In the genomic region with DNA sequence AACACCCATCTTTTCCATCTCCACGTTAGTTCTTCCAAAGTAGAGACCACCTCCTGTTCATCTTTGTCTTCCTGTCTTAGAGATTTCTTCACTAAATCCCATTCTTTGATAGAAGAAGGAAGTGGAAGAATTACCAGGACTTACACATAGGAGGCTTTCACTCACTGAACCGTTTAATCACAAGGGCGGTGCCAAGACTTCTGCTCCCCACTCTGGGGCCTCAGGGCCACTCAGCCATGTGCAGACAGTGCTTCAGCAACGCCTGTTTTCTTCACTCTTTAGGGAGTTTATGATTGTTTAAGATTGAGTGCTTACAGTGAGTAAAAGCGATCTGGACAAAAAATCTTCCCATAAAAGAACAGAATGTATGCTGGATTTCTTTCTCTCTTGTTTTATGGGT, we compare ENCODE assay signal across 19 cellular contexts.
DNase-seq lines count a peak whose midpoint lies in the region; ATAC-seq, FAIRE-seq and TF ChIP-seq lines count a peak whose summit lies in the region.
"Had no signal": no experiment of that assay in that cellular context is flagged by ENCODE, and none has a peak within 500 bp of the region (broad histone marks: within the 10 kb centered on the region; RNA-seq: fewer than 3 reads in every experiment).

No MANE protein-coding gene starts in this region.

- peaks cover 0 to 4% of the 10 kb centered on the region in 2 experiments; a peak in 1 of 5 replicates for H3K4me1 ChIP-seq in K562 (replicated peaks in 1 of 2; ENCODE audit: control insufficient read depth in 2 of 2, insufficient read depth in 2 of 2, low read length in 2 of 2)
- H3K4me1 ChIP-seq: A549, HAP-1 had no signal

- FAIRE-seq in K562 (lab: Jason Lieb, UNC) = no peak
- FAIRE-seq: A549, D721Med, GM19239, H1, HepG2, HTR-8/SVneo had no signal

- H3K4me2 ChIP-seq in K562 (ENCODE audit: insufficient read depth, low read length) = no peak overlapping the region
- H3K4me2 ChIP-seq: A549 had no signal

- H3K9me1 ChIP-seq in K562 (ENCODE audit: control insufficient read depth, insufficient read depth, low read length) = no peaks in the 10 kb centered on the region

- TF ChIP-seq EP300 in K562 (IDR thresholded peaks at IDR 0.05; ENCODE audit: low read length) = no peak

- 6% methylated on average over 5 of the region's 5 CpGs for WGBS in K562 (ENCODE audit: insufficient coverage, low coverage, missing lambda C conversion rate)

- TF ChIP-seq RAD21 in K562 (CRISPR knock-in tag; conservative IDR thresholded peaks at IDR 0.05 in 1 of 2, IDR thresholded peaks at IDR 0.05 in 1 of 2) = no peak

- H3K4me3 ChIP-seq in K562 (no peak overlapping the region), epithelial cell of proximal tubule (ENCODE audit: low read depth, low read length) (no peak overlapping the region)
- H3K4me3 ChIP-seq: A549, HAP-1 had no signal

- intact Hi-C loops in K562 (cut with micrococcal nuclease) = no loop called here

- DNase-seq in K562 (ENCODE audit: extremely low read depth in 1 of 4, low spot score in 3 of 4) (no peak), epithelial cell of proximal tubule (ENCODE audit: low read depth) (no peak), glomerular visceral epithelial cell (ENCODE audit: extremely low spot score) (peak; percentile 23), renal cortical epithelial cell (ENCODE audit: low read depth) (peak; percentile 52), DMS153 treated with DMSO at 0.1 percent for 48 hours (lab: John Stamatoyannopoulos, UW; ENCODE audit: unreplicated experiment) (no peak), T-helper 17 cell (no peak), caudate nucleus (lab: John Stamatoyannopoulos, UW) (no peak)
- DNase-seq: CD8-positive, alpha-beta T cell; COR-L47; DMS153; GF-D8 had no signal

- POLR2A ChIA-PET in K562 (lab: Yijun Ruan, JAX) = interaction anchor here (0.6 to 0.8 kb wide), 2 partner anchors 8 to 984 kb away, joined by 3 to 4 read pairs; no protein-coding TSS in a partner anchor

- no peaks in the 10 kb centered on the region for H4K20me1 ChIP-seq in K562 (replicated peaks; ENCODE audit: control insufficient read depth, insufficient read depth, low read length)

- CTCF ChIA-PET in K562 (lab: Yijun Ruan, JAX; ENCODE audit: low intra/inter-chr PET ratio) = no interaction called here

- no peak overlapping the region for H2AFZ ChIP-seq in K562 (ENCODE audit: low read depth, low read length)

- H3K79me2 ChIP-seq in K562 (ENCODE audit: control insufficient read depth, insufficient read depth, low read length) = no peaks in the 10 kb centered on the region

- H3K4me1 Mint-ChIP-seq in T-helper 17 cell = peaks cover 8% of the 10 kb centered on the region
- H3K4me1 Mint-ChIP-seq: CD14-positive monocyte had no signal

- peaks cover 65% of the 10 kb centered on the region for H3K27me3 Mint-ChIP-seq in T-helper 17 cell

- TF ChIP-seq CTCF in K562 (IDR thresholded peaks at IDR 0.05 in 2 of 3, conservative IDR thresholded peaks at IDR 0.05 in 1 of 3; ENCODE audit: insufficient read depth in 2 of 3, low read depth in 1 of 3, low read length in 3 of 3) (no peak), epithelial cell of proximal tubule (conservative IDR thresholded peaks at IDR 0.05; ENCODE audit: low read depth, low read length) (peak; percentile 3)

- no peaks in the 10 kb centered on the region for H3K9me3 ChIP-seq in K562 (replicated peaks; ENCODE audit: control insufficient read depth, insufficient read depth, low read depth, low read length)
- no peaks in the 10 kb centered on the region for H3K9me3 ChIP-seq in T-helper 17 cell (ENCODE audit: control insufficient read depth, low read length, poor library complexity, severe bottlenecking)
- H3K9me3 ChIP-seq: A549, HAP-1 had no signal

- H3K4me3 Mint-ChIP-seq in T-helper 17 cell = no peak overlapping the region
- H3K4me3 Mint-ChIP-seq: CD14-positive monocyte; CD8-positive, alpha-beta T cell had no signal

- H3K27me3 ChIP-seq in K562 (ENCODE audit: control insufficient read depth in 2 of 2, insufficient read depth in 2 of 2, low read length in 2 of 2) = no peaks in the 10 kb centered on the region

- H3K36me3 ChIP-seq in K562 (ENCODE audit: control insufficient read depth, insufficient read depth, low read length) = no peaks in the 10 kb centered on the region
- H3K36me3 ChIP-seq: HAP-1 had no signal

- peaks cover 7% of the 10 kb centered on the region for H3K36me3 Mint-ChIP-seq in T-helper 17 cell (ENCODE audit: low read depth)
- H3K36me3 Mint-ChIP-seq: CD14-positive monocyte; CD8-positive, alpha-beta T cell had no signal

- BruUV-seq in K562 (replicated peaks; lab: Mats Ljungman, UMichigan) = no TSS peak

- TF ChIP-seq POLR2A in K562 (conservative IDR thresholded peaks at IDR 0.05) = no peak

- ATAC-seq in K562 (no peak), T-helper 17 cell (no peak)
- ATAC-seq: A549; CD8-positive, alpha-beta T cell; HepG2 had no signal

- H3K27ac Mint-ChIP-seq in T-helper 17 cell = no peak overlapping the region
- H3K27ac Mint-ChIP-seq: CD14-positive monocyte; CD8-positive, alpha-beta T cell had no signal

- no peak overlapping the region for H3K9ac ChIP-seq in K562 (ENCODE audit: insufficient read depth in 1 of 2, low read depth in 2 of 2, low read length in 2 of 2)

- H3K27ac ChIP-seq in K562 (ENCODE audit: extremely low read depth, low read depth, low read length) (no peak overlapping the region), caudate nucleus (ENCODE audit: low read depth, low read length) (no peak overlapping the region)
- H3K27ac ChIP-seq: A549 had no signal

- in situ Hi-C loops in K562 (cut with MboI) = no loop called here

TF ChIP-seq in K562, 482 proteins besides CTCF, POLR2A, EP300 and RAD21:
- TF ChIP-seq L3MBTL2 (IDR thresholded peaks at IDR 0.05) (0 out of 2 replicates have a peak, but pooled peaks have one; percentile 8), NFXL1 (CRISPR knock-in tag; IDR thresholded peaks at IDR 0.05) (no peak)
TF ChIP-seq in K562: peak in this region for 1.

Comparison
In these comparisons a context has a peak if more than half of its experiments do, and no peak if none do; other contexts are left out.
1. DNase-seq: peak in glomerular visceral epithelial cell (single experiment) and renal cortical epithelial cell (single experiment); none in K562 (0 of 4), epithelial cell of proximal tubule (single experiment), DMS153 treated with DMSO at 0.1 percent for 48 hours (single experiment), T-helper 17 cell (0 of 3) and caudate nucleus (0 of 61).